12 cellular contexts compared by ENCODE assay signal in the genomic region with DNA sequence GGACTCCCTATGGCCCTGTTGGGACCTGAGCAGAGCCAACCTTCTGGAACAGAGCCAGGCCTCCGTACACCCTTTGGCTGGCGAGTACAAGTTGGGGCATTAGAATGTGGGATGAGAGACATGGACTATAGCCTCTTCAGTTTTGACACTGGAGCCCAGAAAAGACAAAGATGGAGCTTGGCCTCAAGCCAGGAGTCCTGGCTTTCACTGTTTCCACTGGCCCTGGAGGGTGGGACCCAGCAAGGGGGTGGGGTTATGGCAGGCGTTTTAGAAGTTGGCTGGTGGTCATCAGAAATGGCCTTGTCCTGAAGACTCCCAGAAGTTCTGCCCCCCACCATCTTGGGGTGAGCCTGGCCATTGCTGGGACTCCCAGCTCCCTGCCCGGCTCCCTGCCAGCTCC.
"Had no signal": no experiment of that assay in that cellular context is flagged by ENCODE, and none has a peak within 500 bp of the region (broad histone marks: within the 10 kb centered on the region; RNA-seq: fewer than 3 reads in every experiment).

No MANE protein-coding gene starts in this region.

- H3K27ac ChIP-seq: colonic mucosa, left lung had no signal

- H3K36me3 ChIP-seq: colonic mucosa had no signal

- H3K4me3 ChIP-seq: colonic mucosa, left lung, skin epidermis had no signal

- DNase-seq: activated CD4-positive, alpha-beta memory T cell treated with anti-CD3 and anti-CD28 coated beads, Interleukin-2, amount 10 ng/mL, durations not matched to agents 7 days and 5 days; activated CD4-positive, alpha-beta T cell treated with anti-CD3 and anti-CD28 coated beads for 4 hours; activated CD8-positive, alpha-beta memory T cell treated with anti-CD3 and anti-CD28 coated beads, Interleukin-2, amount 10 ng/mL, durations not matched to agents 7 days and 5 days; activated naive CD4-positive, alpha-beta T cell treated with Interleukin-2 at 50 U/mL for 16 hours; activated naive CD8-positive, alpha-beta T cell treated with anti-CD3 and anti-CD28 coated beads, Interleukin-2, amount 50 U/mL, for 24 hours; activated T-cell treated with anti-CD3 and anti-CD28 coated beads, Interleukin-2, amount 50 U/mL, for 1 hour; anterior cingulate cortex; colonic mucosa; head of caudate nucleus had no signal

- H3K27me3 ChIP-seq: colonic mucosa, left lung had no signal

- H3K4me1 ChIP-seq: colonic mucosa had no signal

- ATAC-seq: activated CD8-positive, alpha-beta memory T cell treated with anti-CD3 and anti-CD28 coated beads, Interleukin-2, amount 10 ng/mL, durations not matched to agents 7 days and 5 days; activated naive CD8-positive, alpha-beta T cell treated with anti-CD3 and anti-CD28 coated beads, Interleukin-2, amount 50 U/mL, for 24 hours; left lung; WTC11 had no signal

- H3K9me3 ChIP-seq: colonic mucosa, left lung had no signal
